ENCODE assay signal across 8 cellular contexts in genomic region chr1:92960395-92961130, GRCh38. TPM values are rescaled to one million over a fixed set of nuclear protein-coding genes. Genes with fewer than 3 reads are reported as not detected.
DNase-seq lines count a peak whose midpoint lies in the region; ATAC-seq and TF ChIP-seq lines count a peak whose summit lies in the region.

No MANE protein-coding gene starts in this region.

- peaks cover 5% of the 10 kb centered on the region for H3K36me3 Mint-ChIP-seq in activated CD8-positive, alpha-beta memory T cell treated with anti-CD3 and anti-CD28 coated beads, Interleukin-2, amount 10 ng/mL, durations not matched to agents 7 days and 5 days
- H3K36me3 Mint-ChIP-seq in endothelial cell (ENCODE audit: low read depth, unreplicated experiment) = peaks cover 3% of the 10 kb centered on the region
- no peaks in the 10 kb centered on the region for H3K36me3 Mint-ChIP-seq in mesothelial cell of epicardium

- peak; percentile 89 for DNase-seq in CD1c-positive myeloid dendritic cell (ENCODE audit: extremely low spot score)
- DNase-seq in NCI-H748 treated with DMSO at 0.1 percent for 48 hours (lab: John Stamatoyannopoulos, UW) = peak; percentile 58
- peak; percentile 81 for DNase-seq in activated CD8-positive, alpha-beta memory T cell treated with anti-CD3 and anti-CD28 coated beads, Interleukin-2, amount 10 ng/mL, durations not matched to agents 7 days and 5 days
- DNase-seq in endothelial cell (ENCODE audit: low spot score) = peak; percentile 42
- peak in 1 of 2 experiments; percentile 47 for DNase-seq in mesothelial cell of epicardium (ENCODE audit: low spot score in 2 of 2, unreplicated experiment in 2 of 2)
- peak; percentile 39 to 40 for DNase-seq in stimulated activated CD8-positive, alpha-beta memory T cell treated with anti-CD3 and anti-CD28 coated beads, Interleukin-2, amount 100 ng/mL, for 48 hours (ENCODE audit: low read depth in 2 of 2)

- no peaks in the 10 kb centered on the region for H3K9me3 Mint-ChIP-seq in activated CD8-positive, alpha-beta memory T cell treated with anti-CD3 and anti-CD28 coated beads, Interleukin-2, amount 10 ng/mL, durations not matched to agents 7 days and 5 days (ENCODE audit: low read depth)
- H3K9me3 Mint-ChIP-seq in endothelial cell (ENCODE audit: unreplicated experiment) (no peaks in the 10 kb centered on the region), mesothelial cell of epicardium (no peaks in the 10 kb centered on the region)

- peak; percentile 27 for ATAC-seq in GM19328 (IDR thresholded peaks at IDR 0.05; ENCODE audit: unreplicated experiment)
- ATAC-seq in HG03460 (IDR thresholded peaks at IDR 0.05; ENCODE audit: unreplicated experiment) = peak; percentile 34
- peak; percentile 50 for ATAC-seq in activated CD8-positive, alpha-beta memory T cell treated with anti-CD3 and anti-CD28 coated beads, Interleukin-2, amount 10 ng/mL, durations not matched to agents 7 days and 5 days

- H3K4me3 Mint-ChIP-seq in activated CD8-positive, alpha-beta memory T cell treated with anti-CD3 and anti-CD28 coated beads, Interleukin-2, amount 10 ng/mL, durations not matched to agents 7 days and 5 days = no peak overlapping the region
- H3K4me3 Mint-ChIP-seq in endothelial cell (ENCODE audit: unreplicated experiment) = peak overlapping the region; percentile 93
- peak overlapping the region; percentile 89 for H3K4me3 Mint-ChIP-seq in mesothelial cell of epicardium

- TF ChIP-seq CTCF in endothelial cell (IDR thresholded peaks at IDR 0.05; ENCODE audit: unreplicated experiment) = no peak
- no peak for TF ChIP-seq CTCF in mesothelial cell of epicardium (IDR thresholded peaks at IDR 0.05; ENCODE audit: unreplicated experiment)

- CTCF ChIA-PET in activated CD8-positive, alpha-beta memory T cell treated with anti-CD3 and anti-CD28 coated beads, Interleukin-2, amount 10 ng/mL, durations not matched to agents 7 days and 5 days (lab: Charles Lee) = interaction anchor here (1.0 to 23.6 kb wide), 27 partner anchors 7 to 211 kb away, joined by 3 to 483 read pairs (median 6); partner anchors contain the start of gene RPL5

- H3K27me3 Mint-ChIP-seq in activated CD8-positive, alpha-beta memory T cell treated with anti-CD3 and anti-CD28 coated beads, Interleukin-2, amount 10 ng/mL, durations not matched to agents 7 days and 5 days = no peaks in the 10 kb centered on the region
- H3K27me3 Mint-ChIP-seq in endothelial cell (ENCODE audit: unreplicated experiment) = peaks cover 4% of the 10 kb centered on the region
- no peaks in the 10 kb centered on the region for H3K27me3 Mint-ChIP-seq in mesothelial cell of epicardium (ENCODE audit: low read depth)

- H3K27ac Mint-ChIP-seq in activated CD8-positive, alpha-beta memory T cell treated with anti-CD3 and anti-CD28 coated beads, Interleukin-2, amount 10 ng/mL, durations not matched to agents 7 days and 5 days = peak overlapping the region; percentile 96
- peak overlapping the region; percentile 78 for H3K27ac Mint-ChIP-seq in endothelial cell (ENCODE audit: unreplicated experiment)
- peak overlapping the region; percentile 80 for H3K27ac Mint-ChIP-seq in mesothelial cell of epicardium

- H3K4me1 Mint-ChIP-seq in activated CD8-positive, alpha-beta memory T cell treated with anti-CD3 and anti-CD28 coated beads, Interleukin-2, amount 10 ng/mL, durations not matched to agents 7 days and 5 days = peaks cover 38% of the 10 kb centered on the region
- H3K4me1 Mint-ChIP-seq in endothelial cell (ENCODE audit: unreplicated experiment) (peaks cover 8% of the 10 kb centered on the region), mesothelial cell of epicardium (peaks cover 35% of the 10 kb centered on the region)

RNA-seq across cellular contexts. Expression of gene DIPK1A, which starts 0.7 kb away (rescaled TPM):
- total RNA-seq in activated CD8-positive, alpha-beta memory T cell treated with anti-CD3 and anti-CD28 coated beads, Interleukin-2, amount 10 ng/mL, durations not matched to agents 7 days and 5 days = 10 to 100 TPM in 1 of 2 experiments, 1 to 10 TPM in 1; 8.6 to 14.3 TPM
- total RNA-seq in endothelial cell (ENCODE audit: unreplicated experiment) = 3.9 TPM
- 11.8 to 13.8 TPM (median 12.3 TPM) in 3 replicates for total RNA-seq in mesothelial cell of epicardium
